Comparison of ENCODE assay signal across 10 cellular contexts in genomic region chr7:121398246-121398645, GRCh38. TPM values are rescaled to one million over a fixed set of nuclear protein-coding genes. Genes with fewer than 3 reads are reported as not detected.
DNase-seq lines count a peak whose midpoint lies in the region; ATAC-seq and TF ChIP-seq lines count a peak whose summit lies in the region.
"Had no signal": no experiment of that assay in that cellular context is flagged by ENCODE, and none has a peak within 500 bp of the region (broad histone marks: within the 10 kb centered on the region; RNA-seq: fewer than 3 reads in every experiment).

No MANE protein-coding gene starts in this region.

- H3K4me3 ChIP-seq in NB4 (ENCODE audit: low read depth, low read length): no peak overlapping the region
- no peak overlapping the region for H3K4me3 ChIP-seq in CD8-positive, alpha-beta T cell (ENCODE audit: low read depth, low read length)

- peak; percentile 22 for TF ChIP-seq CTCF in NB4 (IDR thresholded peaks at IDR 0.05; ENCODE audit: low read depth, low read length)
- peak; percentile 52 for TF ChIP-seq CTCF in chondrocyte (IDR thresholded peaks at IDR 0.05)
- TF ChIP-seq CTCF in neural crest cell (conservative IDR thresholded peaks at IDR 0.05): peak; percentile 29
- TF ChIP-seq CTCF in CD8-positive, alpha-beta T cell (IDR thresholded peaks at IDR 0.05): no peak

- intact Hi-C loops in CD8-positive, alpha-beta T cell (cut with DNase I, micrococcal nuclease): loop anchor here in 1 of 2 experiments (10.0 kb wide), 1 partner anchor 443 kb away; the partner anchor contains the start of gene ING3

- H3K36me3 Mint-ChIP-seq in chondrocyte (ENCODE audit: low read depth): no peaks in the 10 kb centered on the region
- H3K36me3 Mint-ChIP-seq in neural crest cell (ENCODE audit: low read depth): no peaks in the 10 kb centered on the region
- no peaks in the 10 kb centered on the region for H3K36me3 Mint-ChIP-seq in CD8-positive, alpha-beta T cell
- H3K36me3 Mint-ChIP-seq: naive thymus-derived CD4-positive, alpha-beta T cell had no signal

- H3K27ac ChIP-seq in CD8-positive, alpha-beta T cell (ENCODE audit: low read depth, low read length): no peak overlapping the region

- CTCF ChIA-PET in CD8-positive, alpha-beta T cell (lab: Charles Lee): interaction anchor here (0.6 to 4.8 kb wide), 9 partner anchors 13 to 148 kb away, joined by 3 to 45 read pairs (median 4); no protein-coding TSS in a partner anchor

- peaks cover 12% of the 10 kb centered on the region for H3K4me1 ChIP-seq in CD8-positive, alpha-beta T cell (ENCODE audit: insufficient read depth, low read length)

- no peaks in the 10 kb centered on the region for H3K27me3 ChIP-seq in CD8-positive, alpha-beta T cell (ENCODE audit: insufficient read depth, low read length)

- no peaks in the 10 kb centered on the region for H3K27me3 Mint-ChIP-seq in chondrocyte (ENCODE audit: low read depth)
- H3K27me3 Mint-ChIP-seq in neural crest cell (ENCODE audit: low read depth): no peaks in the 10 kb centered on the region
- no peaks in the 10 kb centered on the region for H3K27me3 Mint-ChIP-seq in CD8-positive, alpha-beta T cell (ENCODE audit: low read depth)
- H3K27me3 Mint-ChIP-seq: naive thymus-derived CD4-positive, alpha-beta T cell had no signal

- POLR2A ChIA-PET in CD8-positive, alpha-beta T cell (lab: Charles Lee): interaction anchor here (1.2 kb wide), 1 partner anchor 14 kb away, joined by 3 read pairs; no protein-coding TSS in a partner anchor

- no peaks in the 10 kb centered on the region for H3K36me3 ChIP-seq in CD8-positive, alpha-beta T cell (ENCODE audit: insufficient read depth, low read length)

- TF ChIP-seq POLR2A in NB4 (IDR thresholded peaks at IDR 0.05; ENCODE audit: extremely low read depth, insufficient read length): no peak
- TF ChIP-seq POLR2A in erythroblast (IDR thresholded peaks at IDR 0.05; ENCODE audit: low read length): no peak

- H3K27ac Mint-ChIP-seq in chondrocyte (ENCODE audit: unreplicated experiment) (no peak overlapping the region), neural crest cell (ENCODE audit: unreplicated experiment) (no peak overlapping the region)
- no peak overlapping the region for H3K27ac Mint-ChIP-seq in CD8-positive, alpha-beta T cell

- no peaks in the 10 kb centered on the region for H3K9me3 ChIP-seq in CD8-positive, alpha-beta T cell (ENCODE audit: low read length)

- H3K4me1 Mint-ChIP-seq in chondrocyte (ENCODE audit: low read depth): peaks cover 22% of the 10 kb centered on the region
- H3K4me1 Mint-ChIP-seq in neural crest cell: peaks cover 24% of the 10 kb centered on the region
- H3K4me1 Mint-ChIP-seq in CD8-positive, alpha-beta T cell (ENCODE audit: low read depth): peaks cover 20% of the 10 kb centered on the region

- H3K4me3 Mint-ChIP-seq in chondrocyte (ENCODE audit: unreplicated experiment) (no peak overlapping the region), neural crest cell (no peak overlapping the region)
- H3K4me3 Mint-ChIP-seq in CD8-positive, alpha-beta T cell: no peak overlapping the region

- DNase-seq in EH (ENCODE audit: low read depth): peak; percentile 7
- DNase-seq in NB4 (ENCODE audit: low read depth): peak; percentile 33
- no peak for DNase-seq in chondrocyte (ENCODE audit: low spot score)
- DNase-seq in neural crest cell (ENCODE audit: low read depth, low spot score): no peak
- no peak for DNase-seq in NK-92 treated with Interleukin-12 subunit alpha and Interleukin-12 subunit beta, amount 100 ng/mL, for 24 hours (lab: John Stamatoyannopoulos, UW)
- no peak for DNase-seq in CD8-positive, alpha-beta T cell
- no peak for DNase-seq in activated CD8-positive, alpha-beta memory T cell treated with anti-CD3 and anti-CD28 coated beads for 24 hours
- no peak for DNase-seq in erythroblast (lab: John Stamatoyannopoulos, UW)
- DNase-seq: activated CD4-positive, alpha-beta T cell treated with anti-CD3 and anti-CD28 coated beads, Interleukin-2, amount 50 U/mL, for 1 hour; naive thymus-derived CD4-positive, alpha-beta T cell had no signal

- no peak for ATAC-seq in CD8-positive, alpha-beta T cell
- ATAC-seq: naive thymus-derived CD4-positive, alpha-beta T cell had no signal

- H3K9me3 Mint-ChIP-seq in chondrocyte (ENCODE audit: low read depth) (no peaks in the 10 kb centered on the region), neural crest cell (no peaks in the 10 kb centered on the region)
- no peaks in the 10 kb centered on the region for H3K9me3 Mint-ChIP-seq in CD8-positive, alpha-beta T cell
- H3K9me3 Mint-ChIP-seq: naive thymus-derived CD4-positive, alpha-beta T cell had no signal

RNA-seq across cellular contexts. Expression of gene FAM3C, which starts 2.1 kb away (rescaled TPM):
- 36.7 to 52.9 TPM (median 38.6 TPM) in 3 replicates for total RNA-seq in chondrocyte
- 47.5 and 49.1 TPM in 2 replicates for total RNA-seq in neural crest cell
- 10 to 100 TPM; 11.7 to 11.9 TPM for total RNA-seq in CD8-positive, alpha-beta T cell

Comparison
In these comparisons a context has a peak if more than half of its experiments do, and no peak if none do; other contexts are left out.
1. DNase-seq: peak in EH (single experiment) and NB4 (single experiment); none in chondrocyte (single experiment), neural crest cell (single experiment), NK-92 treated with Interleukin-12 subunit alpha and Interleukin-12 subunit beta, amount 100 ng/mL, for 24 hours (single experiment), CD8-positive, alpha-beta T cell (0 of 7), activated CD8-positive, alpha-beta memory T cell treated with anti-CD3 and anti-CD28 coated beads for 24 hours (single experiment) and erythroblast (0 of 2).